15 cellular contexts compared by ENCODE assay signal in genomic region chr2:182020319-182021055, GRCh38. TPM values are rescaled to one million over a fixed set of nuclear protein-coding genes. Genes with fewer than 3 reads are reported as not detected.
DNase-seq lines count a peak whose midpoint lies in the region; ATAC-seq and TF ChIP-seq lines count a peak whose summit lies in the region.
"Had no signal": no experiment of that assay in that cellular context is flagged by ENCODE, and none has a peak within 500 bp of the region (broad histone marks: within the 10 kb centered on the region; RNA-seq: fewer than 3 reads in every experiment).

No MANE protein-coding gene starts in this region.

- DNase-seq in activated T-helper 2 cell treated with anti-CD3 and anti-CD28 coated beads, Interferon-gamma antibody, Interleukin-2, Interleukin-4, amounts not matched to agents 10 μg/mL and 5 μg/mL and 100 μg/mL, durations not matched to agents 14 hours and 24 hours and 36 hours (ENCODE audit: low spot score), result no peak
- peak; percentile 17 for DNase-seq in retinal pigment epithelial cell (ENCODE audit: low read depth)
- DNase-seq in nucleus accumbens (lab: John Stamatoyannopoulos, UW), result no peak
- no peak for DNase-seq in effector CD8-positive, alpha-beta T cell (lab: John Stamatoyannopoulos, UW)
- DNase-seq in middle frontal gyrus (ENCODE audit: extremely low spot score, low spot score), result no peak
- DNase-seq: activated effector memory CD4-positive, alpha-beta T cell treated with anti-CD3 and anti-CD28 coated beads, Interleukin-2, amount 50 U/mL, for 16 hours; H9; hypothalamus; NCI-H1417 treated with DMSO at 0.1 percent for 48 hours; RPMI8226; small intestine had no signal

- no peak for TF ChIP-seq CTCF in retinal pigment epithelial cell (conservative IDR thresholded peaks at IDR 0.05; ENCODE audit: low read depth, low read length)

- no peak overlapping the region for H3K4me3 ChIP-seq in retinal pigment epithelial cell (ENCODE audit: low read length)

- H3K27me3 Mint-ChIP-seq in activated T-helper 2 cell treated with anti-CD3 and anti-CD28 coated beads, Interferon-gamma antibody, Interleukin-2, Interleukin-4, amounts not matched to agents 10 μg/mL and 5 μg/mL and 100 μg/mL, durations not matched to agents 14 hours and 24 hours and 36 hours (ENCODE audit: low read depth), result no peaks in the 10 kb centered on the region
- H3K27me3 Mint-ChIP-seq: dendritic cell treated with granulocyte-macrophage colony-stimulating factor and Interleukin-4, amounts not matched to agents 40 ng/mL and 50 ng/mL, for 4 days had no signal

- ATAC-seq in GM18868 (IDR thresholded peaks at IDR 0.05; ENCODE audit: unreplicated experiment), result peak; percentile 70
- ATAC-seq in HG03442 (IDR thresholded peaks at IDR 0.05; ENCODE audit: unreplicated experiment), result peak; percentile 50
- ATAC-seq: WTC11 had no signal

- H3K4me1 Mint-ChIP-seq in activated T-helper 2 cell treated with anti-CD3 and anti-CD28 coated beads, Interferon-gamma antibody, Interleukin-2, Interleukin-4, amounts not matched to agents 10 μg/mL and 5 μg/mL and 100 μg/mL, durations not matched to agents 14 hours and 24 hours and 36 hours (ENCODE audit: low read depth), result peaks cover 6% of the 10 kb centered on the region

- peaks cover 8% of the 10 kb centered on the region for H3K9me3 Mint-ChIP-seq in activated T-helper 2 cell treated with anti-CD3 and anti-CD28 coated beads, Interferon-gamma antibody, Interleukin-2, Interleukin-4, amounts not matched to agents 10 μg/mL and 5 μg/mL and 100 μg/mL, durations not matched to agents 14 hours and 24 hours and 36 hours

- peak overlapping the region; percentile 51 for H3K27ac Mint-ChIP-seq in activated T-helper 2 cell treated with anti-CD3 and anti-CD28 coated beads, Interferon-gamma antibody, Interleukin-2, Interleukin-4, amounts not matched to agents 10 μg/mL and 5 μg/mL and 100 μg/mL, durations not matched to agents 14 hours and 24 hours and 36 hours
- H3K27ac Mint-ChIP-seq: dendritic cell treated with granulocyte-macrophage colony-stimulating factor and Interleukin-4, amounts not matched to agents 40 ng/mL and 50 ng/mL, for 4 days; H9; WTC11 had no signal

- H3K36me3 Mint-ChIP-seq in activated T-helper 2 cell treated with anti-CD3 and anti-CD28 coated beads, Interferon-gamma antibody, Interleukin-2, Interleukin-4, amounts not matched to agents 10 μg/mL and 5 μg/mL and 100 μg/mL, durations not matched to agents 14 hours and 24 hours and 36 hours (ENCODE audit: low read depth), result no peaks in the 10 kb centered on the region

- intact Hi-C loops in activated T-helper 2 cell treated with anti-CD3 and anti-CD28 coated beads, Interferon-gamma antibody, Interleukin-2, Interleukin-4, amounts not matched to agents 10 μg/mL and 5 μg/mL and 100 μg/mL, durations not matched to agents 14 hours and 24 hours and 36 hours (cut with micrococcal nuclease), result no loop called here

- H3K4me3 Mint-ChIP-seq in activated T-helper 2 cell treated with anti-CD3 and anti-CD28 coated beads, Interferon-gamma antibody, Interleukin-2, Interleukin-4, amounts not matched to agents 10 μg/mL and 5 μg/mL and 100 μg/mL, durations not matched to agents 14 hours and 24 hours and 36 hours (ENCODE audit: low read depth), result no peak overlapping the region
- H3K4me3 Mint-ChIP-seq: dendritic cell treated with granulocyte-macrophage colony-stimulating factor and Interleukin-4, amounts not matched to agents 40 ng/mL and 50 ng/mL, for 4 days; H9; WTC11 had no signal

RNA-seq across cellular contexts. Expression of gene PPP1R1C, which starts 34.8 kb away (rescaled TPM):
- not detected in 2 replicates for total RNA-seq in activated T-helper 2 cell treated with anti-CD3 and anti-CD28 coated beads, Interferon-gamma antibody, Interleukin-2, Interleukin-4, amounts not matched to agents 10 μg/mL and 5 μg/mL and 100 μg/mL, durations not matched to agents 14 hours and 24 hours and 36 hours
